In the genomic region with DNA sequence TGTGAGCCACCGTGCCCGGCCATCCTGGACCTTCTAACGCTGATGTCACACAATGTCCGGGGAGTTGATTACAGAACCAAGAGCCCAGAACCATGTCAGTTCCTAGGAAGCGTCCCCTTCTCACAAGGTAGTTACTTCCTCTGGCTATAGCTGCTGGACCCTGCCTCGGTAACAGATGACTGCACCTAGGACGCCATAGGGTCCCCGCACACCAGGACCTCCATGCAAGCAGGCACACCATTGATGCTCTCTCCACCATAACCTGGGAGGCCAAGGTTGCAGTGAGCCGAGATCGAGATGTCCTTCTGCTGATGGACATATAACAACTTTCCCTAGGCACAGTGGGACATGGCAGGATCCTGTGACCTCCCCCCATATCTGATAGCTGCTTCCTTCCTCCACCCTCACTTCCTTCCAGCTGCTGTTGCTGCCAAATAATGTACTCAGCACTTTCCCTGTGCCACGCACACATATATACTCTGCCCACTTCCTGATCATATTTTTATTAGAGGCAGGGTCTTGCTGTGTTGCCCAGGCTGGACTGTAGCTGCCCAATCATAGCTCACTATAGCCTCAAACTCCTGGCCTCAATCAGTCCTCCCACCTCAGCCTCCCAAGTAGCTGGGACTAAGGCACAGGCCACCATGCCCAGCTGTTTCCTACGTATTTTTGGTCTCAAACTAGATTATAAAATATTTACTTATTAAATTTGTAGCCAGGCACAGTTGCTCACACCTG, we compare ENCODE assay signal across 20 cellular contexts. TPM values are rescaled to one million over a fixed set of nuclear protein-coding genes. Genes with fewer than 3 reads are reported as not detected.
DNase-seq lines count a peak whose midpoint lies in the region; ATAC-seq and TF ChIP-seq lines count a peak whose summit lies in the region.
"Had no signal": no experiment of that assay in that cellular context is flagged by ENCODE, and none has a peak within 500 bp of the region (broad histone marks: within the 10 kb centered on the region; RNA-seq: fewer than 3 reads in every experiment).

No MANE protein-coding gene starts in this region.

- DNase-seq in Right ventricle myocardium superior (peak; percentile 28), heart left ventricle (no peak), WTC11 (ENCODE audit: low spot score) (no peak), H4 (ENCODE audit: low spot score) (no peak), kidney tubule cell (ENCODE audit: low spot score) (no peak)
- DNase-seq in stimulated activated naive B cell treated with anti-CD40 and anti-IgM and Interleukin-4, amounts not matched to agents 10 μg/mL and 1 μg/mL and 100 μg/mL, for 72 hours, result no peak
- DNase-seq: AML-193; CD4-positive, CD25-positive, alpha-beta regulatory T cell; EL; GOT3; NCI-H1417 treated with DMSO at 0.1 percent for 48 hours; NCI-H187 treated with DMSO at 0.1 percent for 48 hours; NCI-H226; NCI-H524; NCI-H82; PC-3 had no signal

- no peaks in the 10 kb centered on the region for H3K36me3 ChIP-seq in heart left ventricle
- no peaks in the 10 kb centered on the region for H3K36me3 ChIP-seq in DOHH2 (ENCODE audit: control insufficient read depth, low read length)

- 78 to 91% (median 82%) methylated on average over 12 of the region's 12 CpGs for WGBS in heart left ventricle, 4 donors

- H3K27me3 ChIP-seq in heart left ventricle (no peaks in the 10 kb centered on the region), DOHH2 (ENCODE audit: control insufficient read depth, low read length) (no peaks in the 10 kb centered on the region)

- no peak for TF ChIP-seq POLR2A in heart left ventricle (IDR thresholded peaks at IDR 0.05)

- no peaks in the 10 kb centered on the region for H3K36me3 Mint-ChIP-seq in WTC11
- H3K36me3 Mint-ChIP-seq in stimulated activated naive B cell treated with anti-CD40 and anti-IgM and Interleukin-4, amounts not matched to agents 10 μg/mL and 1 μg/mL and 100 μg/mL, for 72 hours, result peaks cover 8% of the 10 kb centered on the region in 2 donors
- H3K36me3 Mint-ChIP-seq: CD4-positive, CD25-positive, alpha-beta regulatory T cell had no signal

- no peaks in the 10 kb centered on the region for H3K9me3 ChIP-seq in heart left ventricle
- H3K9me3 ChIP-seq in DOHH2 (ENCODE audit: control insufficient read depth, insufficient read depth, low read length), result peaks cover 7% of the 10 kb centered on the region; the same call in 1 of the 2 replicates

- H3K27me3 Mint-ChIP-seq in WTC11 (ENCODE audit: low read depth), result no peaks in the 10 kb centered on the region
- no peaks in the 10 kb centered on the region for H3K27me3 Mint-ChIP-seq in stimulated activated naive B cell treated with anti-CD40 and anti-IgM and Interleukin-4, amounts not matched to agents 10 μg/mL and 1 μg/mL and 100 μg/mL, for 72 hours

- no peak overlapping the region for H3K4me3 ChIP-seq in heart left ventricle
- H3K4me3 ChIP-seq in DOHH2 (ENCODE audit: low read length), result no peak overlapping the region

- no peaks in the 10 kb centered on the region for H3K9me3 Mint-ChIP-seq in WTC11
- H3K9me3 Mint-ChIP-seq in stimulated activated naive B cell treated with anti-CD40 and anti-IgM and Interleukin-4, amounts not matched to agents 10 μg/mL and 1 μg/mL and 100 μg/mL, for 72 hours, result peaks cover 0 to under 1% of the 10 kb centered on the region in 2 donors

- peaks cover 15% of the 10 kb centered on the region for H3F3A ChIP-seq in DOHH2 (ENCODE audit: control insufficient read depth, insufficient read depth)

- CTCF ChIA-PET in WTC11 (lab: Charles Lee), result no interaction called here

- H3K27ac ChIP-seq in heart left ventricle (no peak overlapping the region), DOHH2 (ENCODE audit: low read depth, low read length) (no peak overlapping the region)
- H3K27ac ChIP-seq: KMS-11, RWPE1 had no signal

- no peak for TF ChIP-seq CTCF in heart left ventricle (IDR thresholded peaks at IDR 0.05)
- no peak for TF ChIP-seq CTCF in DOHH2 (IDR thresholded peaks at IDR 0.05; ENCODE audit: low read depth, low read length, poor library complexity, severe bottlenecking)
- TF ChIP-seq CTCF in WTC11 (IDR thresholded peaks at IDR 0.05), result no peak

- H4K20me1 ChIP-seq in DOHH2 (ENCODE audit: control insufficient read depth, insufficient read depth, low read depth, low read length), result no peaks in the 10 kb centered on the region

- ATAC-seq in Right ventricle myocardium superior (ENCODE audit: poor library complexity) (no peak), heart left ventricle (no peak), WTC11 (no peak), HG02623 (IDR thresholded peaks at IDR 0.05; ENCODE audit: unreplicated experiment) (no peak)
- ATAC-seq in stimulated activated naive B cell treated with anti-CD40 and anti-IgM and Interleukin-4, amounts not matched to agents 10 μg/mL and 1 μg/mL and 100 μg/mL, for 72 hours (replicated peaks), result no peak
- ATAC-seq: PC-3 had no signal

- POLR2A ChIA-PET in WTC11 (lab: Charles Lee), result no interaction called here

- H3K4me2 ChIP-seq in DOHH2 (ENCODE audit: low read length), result peak overlapping the region; percentile 7; the same call in 1 of the 2 replicates
- H3K4me2 ChIP-seq: KMS-11 had no signal

- intact Hi-C loops in Right ventricle myocardium superior (cut with DNase I), result no loop called here
- intact Hi-C loops in heart left ventricle (cut with DNase I), result loop anchor here in 2 of 10 donors (10.0 kb wide), 1 partner anchor 73 kb away; the partner anchor contains the start of genes MRM2 (in 2 of the 2) and NUDT1 (in 2 of the 2)

- H3K79me2 ChIP-seq in DOHH2 (ENCODE audit: control insufficient read depth, low read length), result peaks cover 12% of the 10 kb centered on the region

- no peak overlapping the region for H3K4me3 Mint-ChIP-seq in WTC11
- peak overlapping the region in 1 of 2 donors; percentile 11 for H3K4me3 Mint-ChIP-seq in stimulated activated naive B cell treated with anti-CD40 and anti-IgM and Interleukin-4, amounts not matched to agents 10 μg/mL and 1 μg/mL and 100 μg/mL, for 72 hours

- H3K27ac Mint-ChIP-seq in WTC11, result no peak overlapping the region; the same call in 1 of the 2 replicates
- peak overlapping the region; percentile 2 for H3K27ac Mint-ChIP-seq in stimulated activated naive B cell treated with anti-CD40 and anti-IgM and Interleukin-4, amounts not matched to agents 10 μg/mL and 1 μg/mL and 100 μg/mL, for 72 hours
- H3K27ac Mint-ChIP-seq: CD4-positive, CD25-positive, alpha-beta regulatory T cell had no signal

- H3K4me1 ChIP-seq in heart left ventricle (peaks cover 0 to 19% (median 5%) of the 10 kb centered on the region in 12 donors), DOHH2 (ENCODE audit: control insufficient read depth, low read length) (peaks cover 38% of the 10 kb centered on the region)

- peaks cover 3% of the 10 kb centered on the region; the same call in 1 of the 2 replicates for H3K4me1 Mint-ChIP-seq in WTC11
- H3K4me1 Mint-ChIP-seq in stimulated activated naive B cell treated with anti-CD40 and anti-IgM and Interleukin-4, amounts not matched to agents 10 μg/mL and 1 μg/mL and 100 μg/mL, for 72 hours, result peaks cover 4 to 7% of the 10 kb centered on the region in 2 donors

- H3K9me2 ChIP-seq in DOHH2 (replicated peaks; ENCODE audit: control insufficient read depth, low read length), result no peaks in the 10 kb centered on the region

TF ChIP-seq in WTC11, 78 proteins besides CTCF, POLR2A, EP300 and RAD21 (continues in another document):
- TF ChIP-seq ZNF512 (CRISPR knock-in tag; IDR thresholded peaks at IDR 0.05; ENCODE audit: borderline replicate concordance), result no peak
- TF ChIP-seq, protein P1, sequence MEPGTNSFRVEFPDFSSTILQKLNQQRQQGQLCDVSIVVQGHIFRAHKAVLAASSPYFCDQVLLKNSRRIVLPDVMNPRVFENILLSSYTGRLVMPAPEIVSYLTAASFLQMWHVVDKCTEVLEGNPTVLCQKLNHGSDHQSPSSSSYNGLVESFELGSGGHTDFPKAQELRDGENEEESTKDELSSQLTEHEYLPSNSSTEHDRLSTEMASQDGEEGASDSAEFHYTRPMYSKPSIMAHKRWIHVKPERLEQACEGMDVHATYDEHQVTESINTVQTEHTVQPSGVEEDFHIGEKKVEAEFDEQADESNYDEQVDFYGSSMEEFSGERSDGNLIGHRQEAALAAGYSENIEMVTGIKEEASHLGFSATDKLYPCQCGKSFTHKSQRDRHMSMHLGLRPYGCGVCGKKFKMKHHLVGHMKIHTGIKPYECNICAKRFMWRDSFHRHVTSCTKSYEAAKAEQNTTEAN (CRISPR knock-in tag; IDR thresholded peaks at IDR 0.05), result no peak
- no peak for TF ChIP-seq CREB1 (CRISPR knock-in tag; IDR thresholded peaks at IDR 0.05)
- TF ChIP-seq SMAD3 (CRISPR knock-in tag; IDR thresholded peaks at IDR 0.05; ENCODE audit: borderline replicate concordance), result no peak
- TF ChIP-seq, protein P2, sequence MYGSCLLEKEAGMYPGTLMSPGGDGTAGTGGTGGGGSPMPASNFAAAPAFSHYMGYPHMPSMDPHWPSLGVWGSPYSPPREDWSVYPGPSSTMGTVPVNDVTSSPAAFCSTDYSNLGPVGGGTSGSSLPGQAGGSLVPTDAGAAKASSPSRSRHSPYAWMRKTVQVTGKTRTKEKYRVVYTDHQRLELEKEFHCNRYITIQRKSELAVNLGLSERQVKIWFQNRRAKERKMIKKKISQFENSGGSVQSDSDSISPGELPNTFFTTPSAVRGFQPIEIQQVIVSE (CRISPR knock-in tag; IDR thresholded peaks at IDR 0.05; ENCODE audit: borderline replicate concordance), result no peak
- peak; percentile 54; the same call in 1 of the 2 replicates for TF ChIP-seq ZNF121 (CRISPR knock-in tag; IDR thresholded peaks at IDR 0.05)

RNA-seq across cellular contexts. Expression of gene SNX8, which starts 3.5 kb away (rescaled TPM):
- total RNA-seq in Right ventricle myocardium superior (19.1 TPM), heart left ventricle (10 to 100 TPM in 7 of 9 donors, 1 to 10 TPM in 2; 5.4 to 44.6 (median 21.5) TPM), WTC11 (2021) (44.9 to 50.8 TPM (median 49.6 TPM) in 3 replicates)
- 10 to 100 TPM; 16.7 to 19.4 TPM for polyA plus RNA-seq in heart left ventricle
- total RNA-seq in H4 (2014; rRNA removed; shearing (Covaris generic)), result 27.7 and 40.2 TPM in 2 replicates

RNA-seq across cellular contexts. Expression of gene EIF3B, which starts 36.9 kb away (rescaled TPM):
- 68.0 TPM for total RNA-seq in Right ventricle myocardium superior
- 10 to 100 TPM; 57.4 to 95.7 (median 72.4) TPM for total RNA-seq in heart left ventricle
- 100 to 1,000 TPM in 1 of 2 donors, 10 to 100 TPM in 1; 35.4 to 114 TPM for polyA plus RNA-seq in heart left ventricle
- 300 to 361 TPM (median 304 TPM) in 3 replicates for total RNA-seq in WTC11 (2021)
- 361 and 382 TPM in 2 replicates for total RNA-seq in H4 (2014; rRNA removed; shearing (Covaris generic))
